In genomic region chr7:135802697-135803096, GRCh38 we compare ENCODE assay signal across 29 cellular contexts. TPM values are rescaled to one million over a fixed set of nuclear protein-coding genes. Genes with fewer than 3 reads are reported as not detected.
DNase-seq lines count a peak whose midpoint lies in the region; ATAC-seq and TF ChIP-seq lines count a peak whose summit lies in the region.
"Had no signal": no experiment of that assay in that cellular context is flagged by ENCODE, and none has a peak within 500 bp of the region (broad histone marks: within the 10 kb centered on the region; RNA-seq: fewer than 3 reads in every experiment).

No MANE protein-coding gene starts in this region.

- no peak overlapping the region for H3K4me2 ChIP-seq in GM23248 (ENCODE audit: unreplicated experiment)

- no peaks in the 10 kb centered on the region for H3K36me3 ChIP-seq in GM23248 (ENCODE audit: low read depth)
- H3K36me3 ChIP-seq: gastroesophageal sphincter, right lobe of liver, tibial nerve had no signal

- in situ Hi-C loops in GM23248 (cut with MboI): loop anchor here (5.0 kb wide), 1 partner anchor 205 kb away; no protein-coding TSS in a partner anchor
- in situ Hi-C loops in astrocyte of the spinal cord (cut with HindIII; ENCODE audit: low sequenced_read_pairs): no loop called here

- H3K9me2 ChIP-seq in GM23248 (ENCODE audit: insufficient read depth): no peaks in the 10 kb centered on the region

- WGBS in GM23248 (ENCODE audit: low coverage in 1 of 2, low lambda C conversion rate in 2 of 2, missing lambda C conversion rate in 2 of 2), 2 experiments: 64 to 71% methylated on average over 3 of the region's 3 CpGs

- no peaks in the 10 kb centered on the region for H3K36me3 Mint-ChIP-seq in stimulated activated effector memory CD8-positive, alpha-beta T cell treated with anti-CD3 and anti-CD28 coated beads, Interleukin-12 subunit alpha, Interleukin-12 subunit beta, amount 100 ng/mL, for 72 hours
- H3K36me3 Mint-ChIP-seq: activated naive CD4-positive, alpha-beta T cell treated with anti-CD3 and anti-CD28 coated beads, Interleukin-2, amount 50 U/mL, for 72 hours; immature natural killer cell had no signal

- H3K79me2 ChIP-seq in GM23248 (ENCODE audit: insufficient read depth): no peaks in the 10 kb centered on the region
- H3K79me2 ChIP-seq: parathyroid adenoma had no signal

- H3K4me3 Mint-ChIP-seq in stimulated activated effector memory CD8-positive, alpha-beta T cell treated with anti-CD3 and anti-CD28 coated beads, Interleukin-12 subunit alpha, Interleukin-12 subunit beta, amount 100 ng/mL, for 72 hours: no peak overlapping the region
- H3K4me3 Mint-ChIP-seq: immature natural killer cell; stimulated activated naive CD8-positive, alpha-beta T cell treated with anti-CD3 and anti-CD28 coated beads, Interleukin-15, Interleukin-2, amounts not matched to agents 100 ng/mL and 50 ng/mL, for 24 hours had no signal

- no peaks in the 10 kb centered on the region for H3K27me3 ChIP-seq in GM23248 (replicated peaks; ENCODE audit: insufficient read depth)
- H3K27me3 ChIP-seq: right lobe of liver, tibial nerve had no signal

- H3F3A ChIP-seq in GM23248 (ENCODE audit: insufficient read depth): no peaks in the 10 kb centered on the region

- no peak overlapping the region for H3K27ac Mint-ChIP-seq in stimulated activated effector memory CD8-positive, alpha-beta T cell treated with anti-CD3 and anti-CD28 coated beads, Interleukin-12 subunit alpha, Interleukin-12 subunit beta, amount 100 ng/mL, for 72 hours
- H3K27ac Mint-ChIP-seq: activated naive CD4-positive, alpha-beta T cell treated with anti-CD3 and anti-CD28 coated beads, Interleukin-2, amount 50 U/mL, for 72 hours; stimulated activated naive CD8-positive, alpha-beta T cell treated with anti-CD3 and anti-CD28 coated beads, Interleukin-15, Interleukin-2, amounts not matched to agents 100 ng/mL and 50 ng/mL, for 24 hours had no signal

- no peak for TF ChIP-seq CTCF in astrocyte of the spinal cord (IDR thresholded peaks at IDR 0.05; ENCODE audit: low read depth, low read length)

- DNase-seq in GM23248: peak; percentile 46
- DNase-seq in LHCN-M2 (ENCODE audit: low read depth): peak; percentile 52
- peak; percentile 11 for DNase-seq in astrocyte of the spinal cord (ENCODE audit: low read depth, low spot score)
- peak; percentile 6 for DNase-seq in kidney glomerular epithelial cell (lab: John Stamatoyannopoulos, UW)
- DNase-seq in stimulated activated effector memory CD8-positive, alpha-beta T cell treated with anti-CD3 and anti-CD28 coated beads, Interleukin-12 subunit alpha, Interleukin-12 subunit beta, amount 100 ng/mL, for 72 hours (ENCODE audit: low spot score in 2 of 2): no peak
- DNase-seq in activated gamma-delta T cell treated with Interleukin-2 at 50 U/mL for 16 hours: no peak
- DNase-seq in NCI-H2029 (lab: John Stamatoyannopoulos, UW): no peak
- DNase-seq: activated CD4-positive, alpha-beta T cell treated with anti-CD3 and anti-CD28 coated beads, Interleukin-2, amount 50 U/mL, for 48 hours; activated CD4-positive, CD25-positive, alpha-beta regulatory T cell; activated CD8-positive, alpha-beta memory T cell treated with anti-CD3 and anti-CD28 coated beads, Interleukin-2, amount 50 U/mL, for 4 hours; hippocampal formation; immature natural killer cell; NCI-H526 treated with DMSO at 0.1 percent for 48 hours; right lobe of liver; Right ventricle myocardium superior; stimulated activated CD4-positive, alpha-beta T cell treated with anti-CD3 and anti-CD28 coated beads, Interleukin-12 subunit alpha, Interleukin-12 subunit beta, amount 100 ng/mL, for 4 hours; stimulated activated CD4-positive, alpha-beta T cell treated with anti-CD3 and anti-CD28 coated beads, Interleukin-4, amount 100 ng/mL, for 4 hours had no signal

- no peak for ATAC-seq in stimulated activated effector memory CD8-positive, alpha-beta T cell treated with anti-CD3 and anti-CD28 coated beads, Interleukin-12 subunit alpha, Interleukin-12 subunit beta, amount 100 ng/mL, for 72 hours
- no peak for ATAC-seq in HG03565 (IDR thresholded peaks at IDR 0.05; ENCODE audit: unreplicated experiment)
- ATAC-seq: gastroesophageal sphincter had no signal

- H3K9me3 ChIP-seq in GM23248 (ENCODE audit: low read depth): no peaks in the 10 kb centered on the region
- H3K9me3 ChIP-seq: gastroesophageal sphincter, right lobe of liver, tibial nerve had no signal

- no peak overlapping the region for H2AFZ ChIP-seq in GM23248

- peaks cover 20% of the 10 kb centered on the region for H3K4me1 Mint-ChIP-seq in stimulated activated effector memory CD8-positive, alpha-beta T cell treated with anti-CD3 and anti-CD28 coated beads, Interleukin-12 subunit alpha, Interleukin-12 subunit beta, amount 100 ng/mL, for 72 hours

- peaks cover 3% of the 10 kb centered on the region; the same call in 1 of the 2 replicates for H3K4me1 ChIP-seq in GM23248 (ENCODE audit: insufficient read depth)
- H3K4me1 ChIP-seq: parathyroid adenoma had no signal

- H3K4me3 ChIP-seq in GM23248 (no peak overlapping the region), astrocyte of the spinal cord (ENCODE audit: low read depth, low read length) (no peak overlapping the region)
- H3K4me3 ChIP-seq: gastroesophageal sphincter, right lobe of liver, tibial nerve had no signal

- no peaks in the 10 kb centered on the region for H4K20me1 ChIP-seq in GM23248 (ENCODE audit: insufficient read depth)

- H3K9me3 Mint-ChIP-seq in stimulated activated effector memory CD8-positive, alpha-beta T cell treated with anti-CD3 and anti-CD28 coated beads, Interleukin-12 subunit alpha, Interleukin-12 subunit beta, amount 100 ng/mL, for 72 hours: no peaks in the 10 kb centered on the region
- H3K9me3 Mint-ChIP-seq: activated naive CD4-positive, alpha-beta T cell treated with anti-CD3 and anti-CD28 coated beads, Interleukin-2, amount 50 U/mL, for 72 hours; immature natural killer cell; stimulated activated naive CD8-positive, alpha-beta T cell treated with anti-CD3 and anti-CD28 coated beads, Interleukin-15, Interleukin-2, amounts not matched to agents 100 ng/mL and 50 ng/mL, for 24 hours had no signal

- no peak overlapping the region for H3K27ac ChIP-seq in GM23248
- H3K27ac ChIP-seq: C4-2B, gastroesophageal sphincter, parathyroid adenoma, right lobe of liver, tibial nerve had no signal

- no peak overlapping the region for H3K9ac ChIP-seq in GM23248
- H3K9ac ChIP-seq: parathyroid adenoma had no signal

RNA-seq across cellular contexts. Expression of gene FAM180A, which starts 54.1 kb away (rescaled TPM):
- total RNA-seq in GM23248 (2014; rRNA removed; shearing (Covaris generic)): 53.5 and 60.1 TPM in 2 replicates
- polyA plus RNA-seq in GM23248 (2016; fragmentation: Nextera tagmentation; extraction: Ambion mirVana): 50.3 and 52.5 TPM in 2 replicates
- 3.7 and 4.1 TPM in 2 replicates for total RNA-seq in LHCN-M2 (2014; rRNA removed)
- polyA plus RNA-seq in LHCN-M2 (2012): 5.2 TPM
- total RNA-seq: activated naive CD4-positive, alpha-beta T cell treated with anti-CD3 and anti-CD28 coated beads, Interleukin-2, amount 50 U/mL, for 72 hours; astrocyte; cerebellum; epithelial cell of proximal tubule; G401 had no signal
- polyA plus RNA-seq: immature natural killer cell, neural cell had no signal

Comparison
In these comparisons a context has a peak if more than half of its experiments do, and no peak if none do; other contexts are left out.
1. DNase-seq: peak in GM23248 (single experiment), LHCN-M2 (single experiment), astrocyte of the spinal cord (single experiment) and kidney glomerular epithelial cell (single experiment); none in stimulated activated effector memory CD8-positive, alpha-beta T cell treated with anti-CD3 and anti-CD28 coated beads, Interleukin-12 subunit alpha, Interleukin-12 subunit beta, amount 100 ng/mL, for 72 hours (0 of 2), activated gamma-delta T cell treated with Interleukin-2 at 50 U/mL for 16 hours (single experiment) and NCI-H2029 (single experiment).
2. RNA of gene FAM180A, which starts 54.1 kb away (total RNA-seq): 53.5 to 60.1 TPM in GM23248; 3.7 to 4.1 TPM in LHCN-M2; every median in the first group is over 10 times any median in the second.